In genomic region chr11:112290462-112290894, GRCh38 we compare ENCODE assay signal across 8 cellular contexts. TPM values are rescaled to one million over a fixed set of nuclear protein-coding genes. Genes with fewer than 3 reads are reported as not detected.
DNase-seq lines count a peak whose midpoint lies in the region; ATAC-seq, FAIRE-seq and TF ChIP-seq lines count a peak whose summit lies in the region.

No MANE protein-coding gene starts in this region.

- no peaks in the 10 kb centered on the region for H3K36me3 Mint-ChIP-seq in activated T-cell treated with anti-CD3 and anti-CD28 coated beads, Interleukin-2, amount 50 U/mL, for 24 hours (ENCODE audit: low read depth)

- intact Hi-C loops in HepG2 (cut with micrococcal nuclease; ENCODE audit: unreplicated experiment): loop anchor here (1.0 kb wide), 1 partner anchor 999 kb away; no protein-coding TSS in a partner anchor

- no peak overlapping the region for H2AFZ ChIP-seq in HepG2 (ENCODE audit: low read length)

- H3K27me3 Mint-ChIP-seq in activated T-cell treated with anti-CD3 and anti-CD28 coated beads, Interleukin-2, amount 50 U/mL, for 24 hours: no peaks in the 10 kb centered on the region

- TF ChIP-seq CTCF in astrocyte of the spinal cord (IDR thresholded peaks at IDR 0.05; ENCODE audit: low read depth, low read length) (no peak), HepG2 (CRISPR knock-in tag; IDR thresholded peaks at IDR 0.05) (no peak), tibial nerve (IDR thresholded peaks at IDR 0.05) (no peak)

- H3K36me3 ChIP-seq in HepG2 (replicated peaks in 1 of 2; ENCODE audit: control insufficient read depth in 1 of 2, insufficient read depth in 2 of 2, low read length in 2 of 2) (no peaks in the 10 kb centered on the region), tibial nerve (peaks cover 0 to 6% (median 0%) of the 10 kb centered on the region in 3 donors)

- H3K9me3 Mint-ChIP-seq in activated T-cell treated with anti-CD3 and anti-CD28 coated beads, Interleukin-2, amount 50 U/mL, for 24 hours: no peaks in the 10 kb centered on the region

- H3K4me2 ChIP-seq in HepG2 (ENCODE audit: low read depth, low read length): peak overlapping the region; percentile 97

- peak overlapping the region; percentile 11 for H3K27ac Mint-ChIP-seq in activated T-cell treated with anti-CD3 and anti-CD28 coated beads, Interleukin-2, amount 50 U/mL, for 24 hours

- 18% methylated on average over 4 of the region's 6 CpGs for WGBS in HepG2 (ENCODE audit: low lambda C conversion rate)
- 13 to 15% methylated on average over 6 of the region's 6 CpGs for WGBS in tibial nerve, 2 donors

- no peak overlapping the region for H3K27ac ChIP-seq in HepG2 (ENCODE audit: extremely low read length, insufficient read depth, low read length)
- H3K27ac ChIP-seq in tibial nerve: peak overlapping the region; percentile 40 to 81 (median 52)

- H3K4me3 ChIP-seq in astrocyte of the spinal cord (ENCODE audit: low read depth, low read length) (peak overlapping the region; percentile 63), HepG2 (replicated peaks in 1 of 3; ENCODE audit: insufficient read depth in 1 of 3, low read depth in 2 of 3, low read length in 3 of 3) (peak overlapping the region; percentile 51 to 77 (median 56)), tibial nerve (peak overlapping the region; percentile 46 to 71 (median 56))

- no peak for TF ChIP-seq RAD21 in HepG2 (CRISPR knock-in tag; IDR thresholded peaks at IDR 0.05)

- H3K4me3 Mint-ChIP-seq in activated T-cell treated with anti-CD3 and anti-CD28 coated beads, Interleukin-2, amount 50 U/mL, for 24 hours: peak overlapping the region; percentile 66

- no peak for DNase-seq in activated T-cell treated with anti-CD3 and anti-CD28 coated beads, Interleukin-2, amount 50 U/mL, for 24 hours
- no peak for DNase-seq in activated T-cell treated with anti-CD3 and anti-CD28 coated beads, Interleukin-2, amount 50 U/mL, for 1 hour
- DNase-seq in astrocyte of the spinal cord (ENCODE audit: low read depth, low spot score) (no peak), HepG2 (ENCODE audit: low spot score) (no peak), tibial nerve (ENCODE audit: low spot score in 2 of 2) (no peak), NCI-H187 (lab: John Stamatoyannopoulos, UW) (no peak), kidney glomerular epithelial cell (lab: John Stamatoyannopoulos, UW) (no peak), MV-4-11 (lab: John Stamatoyannopoulos, UW) (no peak)

- H3K9me3 ChIP-seq in HepG2 (ENCODE audit: low read length): no peaks in the 10 kb centered on the region
- H3K9me3 ChIP-seq in tibial nerve: no peaks in the 10 kb centered on the region

- FAIRE-seq in HepG2 (lab: Jason Lieb, UNC): no peak

- H3K4me1 ChIP-seq in HepG2 (ENCODE audit: insufficient read depth, low read length) (peaks cover 13% of the 10 kb centered on the region), tibial nerve (peaks cover 0 to 34% (median 2%) of the 10 kb centered on the region in 4 donors)

- BruUV-seq in HepG2 (replicated peaks; lab: Mats Ljungman, UMichigan): no TSS peak

- H3K27me3 ChIP-seq in HepG2 (ENCODE audit: control insufficient read depth in 1 of 2, insufficient read depth in 2 of 2, low read length in 2 of 2): peaks cover 0 to 3% of the 10 kb centered on the region in 2 experiments; a peak in 2 of 5 replicates
- no peaks in the 10 kb centered on the region for H3K27me3 ChIP-seq in tibial nerve

- in situ Hi-C loops in astrocyte of the spinal cord (cut with HindIII; ENCODE audit: low sequenced_read_pairs): no loop called here
- in situ Hi-C loops in HepG2 (cut with HindIII; ENCODE audit: extremely low pct_ligation_motif_present, low pct_unique_long_range_greater_than_20kb): no loop called here

- CTCF ChIA-PET in HepG2 (lab: Yijun Ruan, JAX; ENCODE audit: low intra/inter-chr PET ratio, low total read pairs): interaction anchor here (1.1 to 2.9 kb wide), 2 partner anchors 164 to 265 kb away, joined by 4 to 15 read pairs; no protein-coding TSS in a partner anchor

- no peaks in the 10 kb centered on the region for H3K79me2 ChIP-seq in HepG2 (ENCODE audit: insufficient read depth, low read length)

- TF ChIP-seq EP300 in HepG2 (IDR thresholded peaks at IDR 0.05; ENCODE audit: low read depth in 2 of 2, low read length in 2 of 2) (no peak), HepG2 (CRISPR knock-in tag; IDR thresholded peaks at IDR 0.05; ENCODE audit: borderline replicate concordance) (no peak), tibial nerve (IDR thresholded peaks at IDR 0.05) (no peak)

- ATAC-seq in HepG2: no peak

- TF ChIP-seq POLR2A in HepG2 (IDR thresholded peaks at IDR 0.05; ENCODE audit: insufficient read depth in 1 of 2, low read depth in 2 of 2, low read length in 2 of 2): no peak
- TF ChIP-seq POLR2A in tibial nerve (IDR thresholded peaks at IDR 0.05): no peak

- H3K9ac ChIP-seq in HepG2 (ENCODE audit: insufficient read depth, low read depth, low read length): no peak overlapping the region

- H3K4me1 Mint-ChIP-seq in activated T-cell treated with anti-CD3 and anti-CD28 coated beads, Interleukin-2, amount 50 U/mL, for 24 hours (ENCODE audit: low read depth): peaks cover 22% of the 10 kb centered on the region

- H4K20me1 ChIP-seq in HepG2 (ENCODE audit: insufficient read depth, low read length): no peaks in the 10 kb centered on the region

- POLR2A ChIA-PET in HepG2 (lab: Yijun Ruan, JAX): no interaction called here

TF ChIP-seq in HepG2, 621 proteins besides CTCF, POLR2A, EP300 and RAD21:
- no peak for TF ChIP-seq ZNF598 (CRISPR knock-in tag; IDR thresholded peaks at IDR 0.05; ENCODE audit: borderline replicate concordance)
- 0 out of 2 replicates have a peak, but pooled peaks have one; percentile 4 for TF ChIP-seq GMEB1 (CRISPR knock-in tag; IDR thresholded peaks at IDR 0.05; ENCODE audit: borderline replicate concordance)

RNA-seq across cellular contexts. Expression of gene PLET1, which starts 29.8 kb away (rescaled TPM):
- total RNA-seq in HepG2 (2016; rRNA removed; fragmentation: Illumina TruSeq; extraction: Trizol): not detected in 2 replicates
- not detected in 2 replicates for total RNA-seq in HepG2 (2016; cell fraction: cytosol; rRNA removed; fragmentation: Illumina TruSeq; extraction: Trizol; ENCODE audit: low read depth)
- total RNA-seq in HepG2 (2016; cell fraction: insoluble cytoplasmic fraction; rRNA removed; fragmentation: Illumina TruSeq; extraction: Trizol): not detected in 2 replicates
- total RNA-seq in HepG2 (2016; cell fraction: membrane; rRNA removed; fragmentation: Illumina TruSeq; extraction: Trizol): not detected in 2 replicates
- total RNA-seq in HepG2 (2016; cell fraction: nucleus; rRNA removed; fragmentation: Illumina TruSeq; extraction: Trizol): not detected in 2 replicates
- polyA plus RNA-seq in HepG2 (2011; rRNA removed): not detected in 2 replicates
- not detected in 2 replicates for polyA plus RNA-seq in HepG2 (2011; cell fraction: cytosol; rRNA removed)
- polyA plus RNA-seq in HepG2 (2011; cell fraction: nucleus; rRNA removed): not detected in 2 replicates
- not detected in 2 replicates for polyA plus RNA-seq in HepG2 (2012)
- not detected in 2 replicates for polyA plus RNA-seq in HepG2 (2016; cell fraction: cytosol; fragmentation: Illumina TruSeq; extraction: Trizol; ENCODE audit: low read depth)
- polyA plus RNA-seq in HepG2 (2016; cell fraction: insoluble cytoplasmic fraction; fragmentation: Illumina TruSeq; extraction: Trizol; ENCODE audit: low read depth): not detected in 2 replicates
- not detected in 2 replicates for polyA plus RNA-seq in HepG2 (2016; cell fraction: membrane; fragmentation: Illumina TruSeq; extraction: Trizol; ENCODE audit: low read depth)
- polyA plus RNA-seq in HepG2 (2016; cell fraction: nucleus; fragmentation: Illumina TruSeq; extraction: Trizol; ENCODE audit: insufficient read depth, low read depth): not detected in 2 replicates
- not detected in 2 replicates for polyA minus RNA-seq in HepG2 (2011; rRNA and poly(A)+ RNA removed; ENCODE audit: low replicate concordance)
- polyA minus RNA-seq in HepG2 (2011; cell fraction: cytosol; rRNA and poly(A)+ RNA removed): not detected in 2 replicates
- polyA minus RNA-seq in HepG2 (2011; cell fraction: nucleus; rRNA and poly(A)+ RNA removed): not detected in 2 replicates
- not detected for total RNA-seq in tibial nerve
